ENCODE assay signal across 1 cellular context in genomic region chr7:37311282-37311868, GRCh38.
TF ChIP-seq lines count a peak whose summit lies in the region.

No MANE protein-coding gene starts in this region.

TF ChIP-seq in HepG2, 621 proteins besides CTCF, POLR2A, EP300 and RAD21 (continued from another document):
- TF ChIP-seq, protein P1, sequence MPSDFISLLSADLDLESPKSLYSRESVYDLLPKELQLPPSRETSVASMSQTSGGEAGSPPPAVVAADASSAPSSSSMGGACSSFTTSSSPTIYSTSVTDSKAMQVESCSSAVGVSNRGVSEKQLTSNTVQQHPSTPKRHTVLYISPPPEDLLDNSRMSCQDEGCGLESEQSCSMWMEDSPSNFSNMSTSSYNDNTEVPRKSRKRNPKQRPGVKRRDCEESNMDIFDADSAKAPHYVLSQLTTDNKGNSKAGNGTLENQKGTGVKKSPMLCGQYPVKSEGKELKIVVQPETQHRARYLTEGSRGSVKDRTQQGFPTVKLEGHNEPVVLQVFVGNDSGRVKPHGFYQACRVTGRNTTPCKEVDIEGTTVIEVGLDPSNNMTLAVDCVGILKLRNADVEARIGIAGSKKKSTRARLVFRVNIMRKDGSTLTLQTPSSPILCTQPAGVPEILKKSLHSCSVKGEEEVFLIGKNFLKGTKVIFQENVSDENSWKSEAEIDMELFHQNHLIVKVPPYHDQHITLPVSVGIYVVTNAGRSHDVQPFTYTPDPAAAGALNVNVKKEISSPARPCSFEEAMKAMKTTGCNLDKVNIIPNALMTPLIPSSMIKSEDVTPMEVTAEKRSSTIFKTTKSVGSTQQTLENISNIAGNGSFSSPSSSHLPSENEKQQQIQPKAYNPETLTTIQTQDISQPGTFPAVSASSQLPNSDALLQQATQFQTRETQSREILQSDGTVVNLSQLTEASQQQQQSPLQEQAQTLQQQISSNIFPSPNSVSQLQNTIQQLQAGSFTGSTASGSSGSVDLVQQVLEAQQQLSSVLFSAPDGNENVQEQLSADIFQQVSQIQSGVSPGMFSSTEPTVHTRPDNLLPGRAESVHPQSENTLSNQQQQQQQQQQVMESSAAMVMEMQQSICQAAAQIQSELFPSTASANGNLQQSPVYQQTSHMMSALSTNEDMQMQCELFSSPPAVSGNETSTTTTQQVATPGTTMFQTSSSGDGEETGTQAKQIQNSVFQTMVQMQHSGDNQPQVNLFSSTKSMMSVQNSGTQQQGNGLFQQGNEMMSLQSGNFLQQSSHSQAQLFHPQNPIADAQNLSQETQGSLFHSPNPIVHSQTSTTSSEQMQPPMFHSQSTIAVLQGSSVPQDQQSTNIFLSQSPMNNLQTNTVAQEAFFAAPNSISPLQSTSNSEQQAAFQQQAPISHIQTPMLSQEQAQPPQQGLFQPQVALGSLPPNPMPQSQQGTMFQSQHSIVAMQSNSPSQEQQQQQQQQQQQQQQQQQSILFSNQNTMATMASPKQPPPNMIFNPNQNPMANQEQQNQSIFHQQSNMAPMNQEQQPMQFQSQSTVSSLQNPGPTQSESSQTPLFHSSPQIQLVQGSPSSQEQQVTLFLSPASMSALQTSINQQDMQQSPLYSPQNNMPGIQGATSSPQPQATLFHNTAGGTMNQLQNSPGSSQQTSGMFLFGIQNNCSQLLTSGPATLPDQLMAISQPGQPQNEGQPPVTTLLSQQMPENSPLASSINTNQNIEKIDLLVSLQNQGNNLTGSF (CRISPR knock-in tag; IDR thresholded peaks at IDR 0.05): no peak
- no peak for TF ChIP-seq THAP11 (CRISPR knock-in tag; IDR thresholded peaks at IDR 0.05)
TF ChIP-seq in HepG2: peak in this region for 0.
